ENCODE assay signal across 21 cellular contexts in genomic region chr6:89479902-89480301, GRCh38.
"Had no signal": no experiment of that assay in that cellular context is flagged by ENCODE, and none has a peak within 500 bp of the region (broad histone marks: within the 10 kb centered on the region; RNA-seq: fewer than 3 reads in every experiment).

No MANE protein-coding gene starts in this region.

- H3K27me3 Mint-ChIP-seq: natural killer cell treated with Interleukin-12 subunit alpha and Interleukin-12 subunit beta and Interleukin-15 and Interleukin-18, amount 100 ng/mL, for 72 hours had no signal

- H3K36me3 ChIP-seq: heart left ventricle, neural progenitor cell, ovary, tibial artery, upper lobe of left lung, uterus had no signal

- H3K27ac ChIP-seq: dorsolateral prefrontal cortex, heart left ventricle, neural progenitor cell, ovary, tibial artery, upper lobe of left lung, uterus had no signal

- H3K36me3 Mint-ChIP-seq: natural killer cell treated with Interleukin-12 subunit alpha and Interleukin-12 subunit beta and Interleukin-15 and Interleukin-18, amount 100 ng/mL, for 72 hours had no signal

- H3K27me3 ChIP-seq: dorsolateral prefrontal cortex, heart left ventricle, neural progenitor cell, ovary, tibial artery, upper lobe of left lung, uterus had no signal

- H3K27ac Mint-ChIP-seq: natural killer cell treated with Interleukin-12 subunit alpha and Interleukin-12 subunit beta and Interleukin-15 and Interleukin-18, amount 100 ng/mL, for 72 hours; neural progenitor cell had no signal

- DNase-seq: dorsolateral prefrontal cortex; effector CD8-positive, alpha-beta T cell; foreskin melanocyte; heart left ventricle; hippocampal formation; left colon; left ventricle myocardium superior; mesenchymal stem cell; midbrain; nucleus accumbens; ovary; right cardiac atrium; small intestine; stimulated activated CD4-positive, alpha-beta T cell treated with anti-CD3 and anti-CD28 coated beads, Interleukin-12 subunit alpha, Interleukin-12 subunit beta, amount 100 ng/mL, for 4 hours; stimulated activated naive CD8-positive, alpha-beta T cell treated with anti-CD3 and anti-CD28 coated beads, Interleukin-15, Interleukin-2, amounts not matched to agents 100 U/mL and 50 U/mL, for 24 hours; tibial artery; upper lobe of left lung; uterus had no signal

- H3K9me3 Mint-ChIP-seq: natural killer cell treated with Interleukin-12 subunit alpha and Interleukin-12 subunit beta and Interleukin-15 and Interleukin-18, amount 100 ng/mL, for 72 hours had no signal

- ATAC-seq: heart left ventricle; left colon; left ventricle myocardium superior; natural killer cell treated with Interleukin-12 subunit alpha and Interleukin-12 subunit beta and Interleukin-15 and Interleukin-18, amount 100 ng/mL, for 72 hours; right cardiac atrium; stimulated activated naive CD8-positive, alpha-beta T cell treated with anti-CD3 and anti-CD28 coated beads, Interleukin-15, Interleukin-2, amounts not matched to agents 100 U/mL and 50 U/mL, for 24 hours had no signal

- H3K4me3 ChIP-seq: dorsolateral prefrontal cortex, heart left ventricle, lung, neural progenitor cell, ovary, tibial artery, upper lobe of left lung, uterus had no signal

- H3K4me3 Mint-ChIP-seq: natural killer cell treated with Interleukin-12 subunit alpha and Interleukin-12 subunit beta and Interleukin-15 and Interleukin-18, amount 100 ng/mL, for 72 hours; neural progenitor cell had no signal

- H3K9me3 ChIP-seq: heart left ventricle, ovary, tibial artery, upper lobe of left lung, uterus had no signal
